In genomic region chr11:17730608-17731462, GRCh38 we compare ENCODE assay signal across 8 cellular contexts. TPM values are rescaled to one million over a fixed set of nuclear protein-coding genes. Genes with fewer than 3 reads are reported as not detected.
DNase-seq lines count a peak whose midpoint lies in the region; FAIRE-seq and TF ChIP-seq lines count a peak whose summit lies in the region.

No MANE protein-coding gene starts in this region.

- no peaks in the 10 kb centered on the region for H3K9me3 ChIP-seq in transverse colon

- no peak for TF ChIP-seq EP300 in transverse colon (IDR thresholded peaks at IDR 0.05; ENCODE audit: low read depth)

- peak; percentile 72 for DNase-seq in EL
- peak; percentile 98 for DNase-seq in H54 (ENCODE audit: insufficient read length, low spot score)
- peak; percentile 78 for DNase-seq in M059J (ENCODE audit: low read depth)
- peak; percentile 47 for DNase-seq in RCC 7860 (ENCODE audit: low spot score)
- peak; percentile 9 for DNase-seq in activated T-helper 1 cell treated with Interleukin-2 at 50 U/mL for 16 hours (ENCODE audit: low read depth)
- peak; percentile 68 for DNase-seq in fibroblast of the conjunctiva (ENCODE audit: low read depth)
- DNase-seq in occipital lobe (lab: John Stamatoyannopoulos, UW): peak; percentile 85
- DNase-seq in transverse colon: peak; percentile 71

- peaks cover 53% of the 10 kb centered on the region for H3K27me3 ChIP-seq in transverse colon

- intact Hi-C loops in transverse colon (cut with DNase I; ENCODE audit: low total_unique reads): loop anchor here (5.0 kb wide), 1 partner anchor 246 kb away; no protein-coding TSS in a partner anchor

- H3K27ac ChIP-seq in transverse colon: no peak overlapping the region

- 17 to 58% methylated on average over 2 to 9 of the region's 9 CpGs for WGBS in transverse colon (ENCODE audit: low coverage in 1 of 2), 2 donors

- TF ChIP-seq POLR2A in H54 (IDR thresholded peaks at IDR 0.05; ENCODE audit: low read depth, low read length): no peak
- no peak for TF ChIP-seq POLR2A in transverse colon (IDR thresholded peaks at IDR 0.05)

- TF ChIP-seq CTCF in transverse colon (IDR thresholded peaks at IDR 0.05): peak; percentile 64 to 81 (median 71)

- FAIRE-seq in H54 (lab: Jason Lieb, UNC) (peak; percentile 30), RCC 7860 (lab: Jason Lieb, UNC) (no peak)

- in situ Hi-C loops in transverse colon (cut with MboI; ENCODE audit: low pct_ligation_motif_present in 1 of 4, low pct_unique_long_range_greater_than_20kb in 1 of 4, low sequenced_read_pairs in 3 of 4): no loop called here

- H3K36me3 ChIP-seq in transverse colon: no peaks in the 10 kb centered on the region

- peaks cover 0 to 15% (median 14%) of the 10 kb centered on the region in 4 donors for H3K4me1 ChIP-seq in transverse colon

- no peak overlapping the region for H3K4me3 ChIP-seq in transverse colon

RNA-seq across cellular contexts. Expression of gene KCNC1, which starts 3.7 kb away (rescaled TPM):
- total RNA-seq in M059J (2014; rRNA removed; shearing (Covaris generic)): not detected in 2 replicates
- 7.3 TPM for total RNA-seq in occipital lobe
- total RNA-seq in transverse colon: under 1 TPM in 1 of 4 donors, not detected in 3; 0.14 TPM

RNA-seq across cellular contexts. Expression of gene MYOD1, which starts 11.5 kb away (rescaled TPM):
- 0.05 and 0.12 TPM in 2 replicates for total RNA-seq in M059J (2014; rRNA removed; shearing (Covaris generic))
- not detected for total RNA-seq in occipital lobe
- not detected for total RNA-seq in transverse colon

Comparison
In these comparisons a context has a peak if more than half of its experiments do, and no peak if none do; other contexts are left out.
1. DNase-seq: peak in every context shown above with its lines; median percentile 98 in H54; 85 in occipital lobe; 78 in M059J; 72 in EL; 71 in transverse colon; 68 in fibroblast of the conjunctiva; 47 in RCC 7860; 9 in activated T-helper 1 cell treated with Interleukin-2 at 50 U/mL for 16 hours.